Comparison of ENCODE assay signal across 19 cellular contexts in genomic region chr2:52710810-52711618, GRCh38.
"Had no signal": no experiment of that assay in that cellular context is flagged by ENCODE, and none has a peak within 500 bp of the region (broad histone marks: within the 10 kb centered on the region; RNA-seq: fewer than 3 reads in every experiment).

No MANE protein-coding gene starts in this region.

- H3K27me3 ChIP-seq: MG63, SJCRH30 had no signal

- H3K9me3 ChIP-seq: MG63, SJCRH30, SK-N-SH had no signal

- H3K4me2 ChIP-seq: KMS-11, SK-N-SH had no signal

- H3K36me3 ChIP-seq: MG63, SJCRH30 had no signal

- H3K4me1 ChIP-seq: SJCRH30 had no signal

- H3K9me2 ChIP-seq: SK-N-SH had no signal

- ATAC-seq: activated CD4-positive, alpha-beta T cell treated with anti-CD3 and anti-CD28 coated beads for 36 hours; activated T-cell treated with anti-CD3 and anti-CD28 coated beads, Interleukin-2, amount 50 U/mL, for 72 hours had no signal

- H3K4me3 ChIP-seq: MG63, SJCRH30 had no signal

- H3K27ac ChIP-seq: KMS-11, SJCRH30, VCaP had no signal

- DNase-seq: activated CD4-positive, alpha-beta memory T cell treated with anti-CD3 and anti-CD28 coated beads, Interleukin-2, amount 10 ng/mL, durations not matched to agents 7 days and 5 days; activated CD4-positive, alpha-beta T cell treated with anti-CD3 and anti-CD28 coated beads for 36 hours; activated CD4-positive, alpha-beta T cell treated with anti-CD3 and anti-CD28 coated beads, Interleukin-2, amount 50 U/mL, for 1 hour; activated CD8-positive, alpha-beta memory T cell treated with anti-CD3 and anti-CD28 coated beads, Interleukin-2, amount 50 U/mL, for 4 hours; activated gamma-delta T cell treated with Interleukin-2 at 50 U/mL for 16 hours; activated naive CD4-positive, alpha-beta T cell treated with anti-CD3 and anti-CD28 coated beads, Interleukin-2, amount 10 ng/mL, durations not matched to agents 7 days and 5 days; activated naive CD8-positive, alpha-beta T cell treated with anti-CD3 and anti-CD28 coated beads for 36 hours; activated T-cell treated with anti-CD3 and anti-CD28 coated beads, Interleukin-2, amount 50 U/mL, for 72 hours; MG63; MV-4-11; NCI-H1092 treated with DMSO at 0.1 percent for 48 hours; NCI-H1417 treated with DMSO at 0.1 percent for 48 hours; NCI-H187; NCI-H748 treated with DMSO at 0.1 percent for 48 hours; SJCRH30; SK-N-SH; T-helper 1 cell had no signal

- H3K9ac ChIP-seq: KMS-11, SK-N-SH had no signal
